In the genomic region with DNA sequence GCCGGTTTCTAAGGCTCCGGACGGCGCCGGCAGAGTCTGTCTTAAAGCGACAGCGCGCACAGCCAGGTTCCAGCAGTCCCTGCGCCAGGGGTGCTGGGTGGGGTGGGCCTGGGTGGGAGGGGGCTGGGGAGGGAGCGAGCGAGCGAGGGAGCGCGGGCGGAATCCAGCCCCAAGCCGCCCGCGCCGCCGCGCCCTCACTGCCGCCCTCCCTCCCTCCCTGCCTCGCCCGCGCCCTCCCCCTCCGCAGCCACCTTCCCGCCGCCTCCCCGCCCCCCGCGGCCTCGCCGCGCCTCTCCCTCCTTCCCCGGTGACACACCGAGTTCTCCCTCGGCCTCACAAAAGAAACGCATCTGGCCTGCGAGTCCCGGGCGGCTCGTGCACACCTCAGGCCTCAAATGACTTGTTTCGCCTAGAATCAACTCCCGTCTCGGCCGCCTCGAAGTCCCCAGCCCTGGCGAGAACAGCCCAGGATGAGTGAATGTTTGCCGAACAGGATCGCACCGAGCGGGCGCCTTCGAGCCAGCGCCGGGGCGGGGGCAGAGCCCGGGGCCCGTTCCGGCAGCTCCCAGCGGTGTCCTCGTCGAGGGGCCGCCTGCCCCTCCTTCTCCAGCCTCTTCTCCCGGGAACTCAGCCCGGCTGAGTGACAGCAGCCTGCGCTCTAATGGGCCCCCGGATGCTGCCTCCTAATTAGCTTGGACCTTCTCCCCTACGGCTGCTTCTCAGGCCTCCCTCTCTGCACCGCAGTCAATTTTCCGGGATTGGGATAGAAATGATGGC, we compare ENCODE assay signal across 1 cellular context.
A peak's percentile ranks its signal among the peaks of the same experiment; 100 is the strongest.
TF ChIP-seq lines count a peak whose summit lies in the region.

A gene (minus strand): TSS at position 43 of the 777 bp plus-strand sequence. CDS start 347 bp downstream, outside the sequence.

TF ChIP-seq in HEK293, 187 proteins besides CTCF, POLR2A, EP300 and RAD21 (continued from another document and continues in another):
- TF ChIP-seq, protein P1, sequence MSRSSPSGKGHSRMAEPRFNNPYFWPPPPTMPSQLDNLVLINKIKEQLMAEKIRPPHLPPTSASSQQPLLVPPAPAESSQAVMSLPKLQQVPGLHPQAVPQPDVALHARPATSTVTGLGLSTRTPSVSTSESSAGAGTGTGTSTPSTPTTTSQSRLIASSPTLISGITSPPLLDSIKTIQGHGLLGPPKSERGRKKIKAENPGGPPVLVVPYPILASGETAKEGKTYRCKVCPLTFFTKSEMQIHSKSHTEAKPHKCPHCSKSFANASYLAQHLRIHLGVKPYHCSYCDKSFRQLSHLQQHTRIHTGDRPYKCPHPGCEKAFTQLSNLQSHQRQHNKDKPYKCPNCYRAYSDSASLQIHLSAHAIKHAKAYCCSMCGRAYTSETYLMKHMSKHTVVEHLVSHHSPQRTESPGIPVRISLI (tag by site-specific recombination; IDR thresholded peaks at IDR 0.05): no peak
- TF ChIP-seq, protein P2, sequence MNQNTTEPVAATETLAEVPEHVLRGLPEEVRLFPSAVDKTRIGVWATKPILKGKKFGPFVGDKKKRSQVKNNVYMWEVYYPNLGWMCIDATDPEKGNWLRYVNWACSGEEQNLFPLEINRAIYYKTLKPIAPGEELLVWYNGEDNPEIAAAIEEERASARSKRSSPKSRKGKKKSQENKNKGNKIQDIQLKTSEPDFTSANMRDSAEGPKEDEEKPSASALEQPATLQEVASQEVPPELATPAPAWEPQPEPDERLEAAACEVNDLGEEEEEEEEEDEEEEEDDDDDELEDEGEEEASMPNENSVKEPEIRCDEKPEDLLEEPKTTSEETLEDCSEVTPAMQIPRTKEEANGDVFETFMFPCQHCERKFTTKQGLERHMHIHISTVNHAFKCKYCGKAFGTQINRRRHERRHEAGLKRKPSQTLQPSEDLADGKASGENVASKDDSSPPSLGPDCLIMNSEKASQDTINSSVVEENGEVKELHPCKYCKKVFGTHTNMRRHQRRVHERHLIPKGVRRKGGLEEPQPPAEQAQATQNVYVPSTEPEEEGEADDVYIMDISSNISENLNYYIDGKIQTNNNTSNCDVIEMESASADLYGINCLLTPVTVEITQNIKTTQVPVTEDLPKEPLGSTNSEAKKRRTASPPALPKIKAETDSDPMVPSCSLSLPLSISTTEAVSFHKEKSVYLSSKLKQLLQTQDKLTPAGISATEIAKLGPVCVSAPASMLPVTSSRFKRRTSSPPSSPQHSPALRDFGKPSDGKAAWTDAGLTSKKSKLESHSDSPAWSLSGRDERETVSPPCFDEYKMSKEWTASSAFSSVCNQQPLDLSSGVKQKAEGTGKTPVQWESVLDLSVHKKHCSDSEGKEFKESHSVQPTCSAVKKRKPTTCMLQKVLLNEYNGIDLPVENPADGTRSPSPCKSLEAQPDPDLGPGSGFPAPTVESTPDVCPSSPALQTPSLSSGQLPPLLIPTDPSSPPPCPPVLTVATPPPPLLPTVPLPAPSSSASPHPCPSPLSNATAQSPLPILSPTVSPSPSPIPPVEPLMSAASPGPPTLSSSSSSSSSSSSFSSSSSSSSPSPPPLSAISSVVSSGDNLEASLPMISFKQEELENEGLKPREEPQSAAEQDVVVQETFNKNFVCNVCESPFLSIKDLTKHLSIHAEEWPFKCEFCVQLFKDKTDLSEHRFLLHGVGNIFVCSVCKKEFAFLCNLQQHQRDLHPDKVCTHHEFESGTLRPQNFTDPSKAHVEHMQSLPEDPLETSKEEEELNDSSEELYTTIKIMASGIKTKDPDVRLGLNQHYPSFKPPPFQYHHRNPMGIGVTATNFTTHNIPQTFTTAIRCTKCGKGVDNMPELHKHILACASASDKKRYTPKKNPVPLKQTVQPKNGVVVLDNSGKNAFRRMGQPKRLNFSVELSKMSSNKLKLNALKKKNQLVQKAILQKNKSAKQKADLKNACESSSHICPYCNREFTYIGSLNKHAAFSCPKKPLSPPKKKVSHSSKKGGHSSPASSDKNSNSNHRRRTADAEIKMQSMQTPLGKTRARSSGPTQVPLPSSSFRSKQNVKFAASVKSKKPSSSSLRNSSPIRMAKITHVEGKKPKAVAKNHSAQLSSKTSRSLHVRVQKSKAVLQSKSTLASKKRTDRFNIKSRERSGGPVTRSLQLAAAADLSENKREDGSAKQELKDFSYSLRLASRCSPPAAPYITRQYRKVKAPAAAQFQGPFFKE (tag by site-specific recombination; IDR thresholded peaks at IDR 0.05; ENCODE audit: borderline replicate concordance): no peak
- TF ChIP-seq SP7 (tag by site-specific recombination; IDR thresholded peaks at IDR 0.05) (peak; percentile 86), BCL11B (tag by site-specific recombination; IDR thresholded peaks at IDR 0.05; ENCODE audit: low read depth) (0 out of 2 replicates have a peak, but pooled peaks have one; percentile 16), ZNF660 (tag by site-specific recombination; IDR thresholded peaks at IDR 0.05) (peak; percentile 36; the same call in 1 of the 2 replicates), KLF7 (tag by site-specific recombination; IDR thresholded peaks at IDR 0.05; ENCODE audit: borderline replicate concordance) (peak; percentile 44; the same call in 1 of the 2 replicates), ZNF274 (IDR thresholded peaks at IDR 0.05; ENCODE audit: low read length) (no peak), ZNF274 (tag by site-specific recombination; IDR thresholded peaks at IDR 0.05; ENCODE audit: borderline replicate concordance) (no peak), GLIS2 (tag by site-specific recombination; IDR thresholded peaks at IDR 0.05) (peak; percentile 69; the same call in 1 of the 2 replicates), ZNF777 (tag by site-specific recombination; IDR thresholded peaks at IDR 0.05; ENCODE audit: borderline replicate concordance) (peak; percentile 82; the same call in 1 of the 2 replicates), ZIC2 (tag by site-specific recombination; IDR thresholded peaks at IDR 0.05) (peak; percentile 85), ZNF184 (tag by site-specific recombination; IDR thresholded peaks at IDR 0.05) (peak; percentile 34; the same call in 1 of the 2 replicates), ZNF37A (tag by site-specific recombination; IDR thresholded peaks at IDR 0.05) (no peak), WT1 (tag by site-specific recombination; IDR thresholded peaks at IDR 0.05) (peak; percentile 64), ZNF596 (tag by site-specific recombination; IDR thresholded peaks at IDR 0.05) (peak; percentile 5; the same call in 1 of the 2 replicates), ZNF423 (tag by site-specific recombination; IDR thresholded peaks at IDR 0.05) (0 out of 2 replicates have a peak, but pooled peaks have one; percentile 15), ZNF121 (tag by site-specific recombination; IDR thresholded peaks at IDR 0.05) (no peak), ZNF48 (tag by site-specific recombination; IDR thresholded peaks at IDR 0.05) (no peak), IKZF3 (tag by site-specific recombination; IDR thresholded peaks at IDR 0.05) (peak; percentile 88), ZNF747 (tag by site-specific recombination; IDR thresholded peaks at IDR 0.05) (no peak), ZNF341 (tag by site-specific recombination; IDR thresholded peaks at IDR 0.05; ENCODE audit: low read depth) (peak; percentile 90), ZNF600 (tag by site-specific recombination; IDR thresholded peaks at IDR 0.05) (peak; percentile 72), KLF8 (tag by site-specific recombination; IDR thresholded peaks at IDR 0.05) (peak; percentile 77), ZNF514 (tag by site-specific recombination; IDR thresholded peaks at IDR 0.05) (no peak), ZNF791 (tag by site-specific recombination; IDR thresholded peaks at IDR 0.05) (no peak), ZNF366 (tag by site-specific recombination; conservative IDR thresholded peaks at IDR 0.05) (peak; percentile 80), ZNF24 (tag by site-specific recombination; IDR thresholded peaks at IDR 0.05) (peak; percentile 87), ZNF473 (tag by site-specific recombination; IDR thresholded peaks at IDR 0.05) (no peak), ZBTB20 (tag by site-specific recombination; IDR thresholded peaks at IDR 0.05) (peak; percentile 100), ZNF501 (tag by site-specific recombination; IDR thresholded peaks at IDR 0.05) (peak; percentile 91), KLF16 (tag by site-specific recombination; IDR thresholded peaks at IDR 0.05) (peak; percentile 48; the same call in 1 of the 2 replicates), ZNF610 (tag by site-specific recombination; IDR thresholded peaks at IDR 0.05; ENCODE audit: borderline replicate concordance) (peak; percentile 54; the same call in 1 of the 2 replicates), HOXD13 (CRISPR knock-in tag; IDR thresholded peaks at IDR 0.05; ENCODE audit: borderline replicate concordance) (no peak), ZNF133 (tag by site-specific recombination; IDR thresholded peaks at IDR 0.05) (no peak), MZF1 (tag by site-specific recombination; IDR thresholded peaks at IDR 0.05; ENCODE audit: borderline replicate concordance) (peak; percentile 67)
- TF ChIP-seq, protein P3, sequence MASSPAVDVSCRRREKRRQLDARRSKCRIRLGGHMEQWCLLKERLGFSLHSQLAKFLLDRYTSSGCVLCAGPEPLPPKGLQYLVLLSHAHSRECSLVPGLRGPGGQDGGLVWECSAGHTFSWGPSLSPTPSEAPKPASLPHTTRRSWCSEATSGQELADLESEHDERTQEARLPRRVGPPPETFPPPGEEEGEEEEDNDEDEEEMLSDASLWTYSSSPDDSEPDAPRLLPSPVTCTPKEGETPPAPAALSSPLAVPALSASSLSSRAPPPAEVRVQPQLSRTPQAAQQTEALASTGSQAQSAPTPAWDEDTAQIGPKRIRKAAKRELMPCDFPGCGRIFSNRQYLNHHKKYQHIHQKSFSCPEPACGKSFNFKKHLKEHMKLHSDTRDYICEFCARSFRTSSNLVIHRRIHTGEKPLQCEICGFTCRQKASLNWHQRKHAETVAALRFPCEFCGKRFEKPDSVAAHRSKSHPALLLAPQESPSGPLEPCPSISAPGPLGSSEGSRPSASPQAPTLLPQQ (tag by site-specific recombination; IDR thresholded peaks at IDR 0.05): peak; percentile 85
- TF ChIP-seq, protein P4, sequence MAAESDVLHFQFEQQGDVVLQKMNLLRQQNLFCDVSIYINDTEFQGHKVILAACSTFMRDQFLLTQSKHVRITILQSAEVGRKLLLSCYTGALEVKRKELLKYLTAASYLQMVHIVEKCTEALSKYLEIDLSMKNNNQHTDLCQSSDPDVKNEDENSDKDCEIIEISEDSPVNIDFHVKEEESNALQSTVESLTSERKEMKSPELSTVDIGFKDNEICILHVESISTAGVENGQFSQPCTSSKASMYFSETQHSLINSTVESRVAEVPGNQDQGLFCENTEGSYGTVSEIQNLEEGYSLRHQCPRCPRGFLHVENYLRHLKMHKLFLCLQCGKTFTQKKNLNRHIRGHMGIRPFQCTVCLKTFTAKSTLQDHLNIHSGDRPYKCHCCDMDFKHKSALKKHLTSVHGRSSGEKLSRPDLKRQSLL (tag by site-specific recombination; IDR thresholded peaks at IDR 0.05): no peak
- TF ChIP-seq, protein P5, sequence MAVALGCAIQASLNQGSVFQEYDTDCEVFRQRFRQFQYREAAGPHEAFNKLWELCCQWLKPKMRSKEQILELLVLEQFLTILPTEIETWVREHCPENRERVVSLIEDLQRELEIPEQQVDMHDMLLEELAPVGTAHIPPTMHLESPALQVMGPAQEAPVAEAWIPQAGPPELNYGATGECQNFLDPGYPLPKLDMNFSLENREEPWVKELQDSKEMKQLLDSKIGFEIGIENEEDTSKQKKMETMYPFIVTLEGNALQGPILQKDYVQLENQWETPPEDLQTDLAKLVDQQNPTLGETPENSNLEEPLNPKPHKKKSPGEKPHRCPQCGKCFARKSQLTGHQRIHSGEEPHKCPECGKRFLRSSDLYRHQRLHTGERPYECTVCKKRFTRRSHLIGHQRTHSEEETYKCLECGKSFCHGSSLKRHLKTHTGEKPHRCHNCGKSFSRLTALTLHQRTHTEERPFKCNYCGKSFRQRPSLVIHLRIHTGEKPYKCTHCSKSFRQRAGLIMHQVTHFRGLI (tag by site-specific recombination; IDR thresholded peaks at IDR 0.05): no peak
- TF ChIP-seq, protein P6, sequence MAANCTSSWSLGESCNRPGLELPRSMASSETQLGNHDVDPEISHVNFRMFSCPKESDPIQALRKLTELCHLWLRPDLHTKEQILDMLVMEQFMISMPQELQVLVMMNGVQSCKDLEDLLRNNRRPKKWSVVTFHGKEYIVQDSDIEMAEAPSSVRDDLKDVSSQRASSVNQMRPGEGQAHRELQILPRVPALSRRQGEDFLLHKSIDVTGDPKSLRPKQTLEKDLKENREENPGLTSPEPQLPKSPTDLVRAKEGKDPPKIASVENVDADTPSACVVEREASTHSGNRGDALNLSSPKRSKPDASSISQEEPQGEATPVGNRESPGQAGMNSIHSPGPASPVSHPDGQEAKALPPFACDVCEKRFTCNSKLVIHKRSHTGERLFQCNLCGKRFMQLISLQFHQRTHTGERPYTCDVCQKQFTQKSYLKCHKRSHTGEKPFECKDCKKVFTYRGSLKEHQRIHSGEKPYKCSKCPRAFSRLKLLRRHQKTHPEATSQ (tag by site-specific recombination; IDR thresholded peaks at IDR 0.05): 0 out of 2 replicates have a peak, but pooled peaks have one; percentile 43
- TF ChIP-seq, protein P7, sequence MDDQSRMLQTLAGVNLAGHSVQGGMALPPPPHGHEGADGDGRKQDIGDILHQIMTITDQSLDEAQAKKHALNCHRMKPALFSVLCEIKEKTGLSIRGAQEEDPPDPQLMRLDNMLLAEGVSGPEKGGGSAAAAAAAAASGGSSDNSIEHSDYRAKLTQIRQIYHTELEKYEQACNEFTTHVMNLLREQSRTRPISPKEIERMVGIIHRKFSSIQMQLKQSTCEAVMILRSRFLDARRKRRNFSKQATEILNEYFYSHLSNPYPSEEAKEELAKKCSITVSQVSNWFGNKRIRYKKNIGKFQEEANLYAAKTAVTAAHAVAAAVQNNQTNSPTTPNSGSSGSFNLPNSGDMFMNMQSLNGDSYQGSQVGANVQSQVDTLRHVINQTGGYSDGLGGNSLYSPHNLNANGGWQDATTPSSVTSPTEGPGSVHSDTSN (CRISPR knock-in tag; IDR thresholded peaks at IDR 0.05): no peak
- TF ChIP-seq, protein P8, sequence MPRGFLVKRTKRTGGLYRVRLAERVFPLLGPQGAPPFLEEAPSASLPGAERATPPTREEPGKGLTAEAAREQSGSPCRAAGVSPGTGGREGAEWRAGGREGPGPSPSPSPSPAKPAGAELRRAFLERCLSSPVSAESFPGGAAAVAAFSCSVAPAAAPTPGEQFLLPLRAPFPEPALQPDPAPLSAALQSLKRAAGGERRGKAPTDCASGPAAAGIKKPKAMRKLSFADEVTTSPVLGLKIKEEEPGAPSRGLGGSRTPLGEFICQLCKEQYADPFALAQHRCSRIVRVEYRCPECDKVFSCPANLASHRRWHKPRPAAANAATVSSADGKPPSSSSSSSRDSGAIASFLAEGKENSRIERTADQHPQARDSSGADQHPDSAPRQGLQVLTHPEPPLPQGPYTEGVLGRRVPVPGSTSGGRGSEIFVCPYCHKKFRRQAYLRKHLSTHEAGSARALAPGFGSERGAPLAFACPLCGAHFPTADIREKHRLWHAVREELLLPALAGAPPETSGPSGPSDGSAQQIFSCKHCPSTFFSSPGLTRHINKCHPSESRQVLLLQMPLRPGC (tag by site-specific recombination; IDR thresholded peaks at IDR 0.05): peak; percentile 58; the same call in 1 of the 2 replicates
- TF ChIP-seq, protein P9, sequence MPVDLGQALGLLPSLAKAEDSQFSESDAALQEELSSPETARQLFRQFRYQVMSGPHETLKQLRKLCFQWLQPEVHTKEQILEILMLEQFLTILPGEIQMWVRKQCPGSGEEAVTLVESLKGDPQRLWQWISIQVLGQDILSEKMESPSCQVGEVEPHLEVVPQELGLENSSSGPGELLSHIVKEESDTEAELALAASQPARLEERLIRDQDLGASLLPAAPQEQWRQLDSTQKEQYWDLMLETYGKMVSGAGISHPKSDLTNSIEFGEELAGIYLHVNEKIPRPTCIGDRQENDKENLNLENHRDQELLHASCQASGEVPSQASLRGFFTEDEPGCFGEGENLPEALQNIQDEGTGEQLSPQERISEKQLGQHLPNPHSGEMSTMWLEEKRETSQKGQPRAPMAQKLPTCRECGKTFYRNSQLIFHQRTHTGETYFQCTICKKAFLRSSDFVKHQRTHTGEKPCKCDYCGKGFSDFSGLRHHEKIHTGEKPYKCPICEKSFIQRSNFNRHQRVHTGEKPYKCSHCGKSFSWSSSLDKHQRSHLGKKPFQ (tag by site-specific recombination; IDR thresholded peaks at IDR 0.05): peak; percentile 82
